In genomic region chr22:41446639-41447434, GRCh38 we compare ENCODE assay signal across 8 cellular contexts. TPM values are rescaled to one million over a fixed set of nuclear protein-coding genes. Genes with fewer than 3 reads are reported as not detected.
A peak's percentile ranks its signal among the peaks of the same experiment; 100 is the strongest.
DNase-seq lines count a peak whose midpoint lies in the region; ATAC-seq and TF ChIP-seq lines count a peak whose summit lies in the region.

Gene TOB2, minus strand, starts transcription at chr22:41446801. Its CDS starts 9,456 bp downstream, at chr22:41437345.

- H3K9me3 ChIP-seq in ascending aorta (no peaks in the 10 kb centered on the region), right cardiac atrium (ENCODE audit: control insufficient read depth, low read length) (no peaks in the 10 kb centered on the region), uterus (no peaks in the 10 kb centered on the region)

- TF ChIP-seq CTCF in ascending aorta (IDR thresholded peaks at IDR 0.05), result no peak
- peak in 2 of 4 experiments; percentile 11 to 44 for TF ChIP-seq CTCF in uterus (IDR thresholded peaks at IDR 0.05)

- H3K27me3 ChIP-seq in ascending aorta, result no peaks in the 10 kb centered on the region
- no peaks in the 10 kb centered on the region for H3K27me3 ChIP-seq in right cardiac atrium (ENCODE audit: control insufficient read depth, insufficient read depth)
- no peaks in the 10 kb centered on the region for H3K27me3 ChIP-seq in uterus

- WGBS in right cardiac atrium, result under 1% methylated on average over 85 of the region's 85 CpGs

- H3K4me3 ChIP-seq in GM08714 (ENCODE audit: low read length), result peak within 1 kb of the TSS; percentile 85
- H3K4me3 ChIP-seq in ascending aorta, result peak within 1 kb of the TSS; percentile 94 to 98
- H3K4me3 ChIP-seq in right cardiac atrium (ENCODE audit: low read length), result peak within 1 kb of the TSS; percentile 93
- H3K4me3 ChIP-seq in uterus, result peak within 1 kb of the TSS; percentile 79 to 81

- TF ChIP-seq POLR2A in uterus (IDR thresholded peaks at IDR 0.05), result peak; percentile 100

- H3K4me1 ChIP-seq in ascending aorta (peaks cover 13 to 19% of the 10 kb centered on the region in 2 donors), right cardiac atrium (ENCODE audit: control insufficient read depth, insufficient read depth, low read length) (no peaks in the 10 kb centered on the region), uterus (no peaks in the 10 kb centered on the region)

- intact Hi-C loops in ascending aorta (cut with DNase I) (loop anchor here (1.0 to 5.0 kb wide), 2 partner anchors 35 to 43 kb away; no protein-coding TSS in a partner anchor), right cardiac atrium (cut with DNase I) (no loop called here), uterus (cut with DNase I; ENCODE audit: low total_unique reads) (no loop called here)

- DNase-seq in NCI-H2029 treated with DMSO at 0.1 percent for 48 hours (lab: John Stamatoyannopoulos, UW) (peak; percentile 57), T-helper 22 cell (ENCODE audit: low read depth) (peak; percentile 88), ascending aorta (ENCODE audit: low spot score in 2 of 2) (peak; percentile 77 to 96), right cardiac atrium (peak; percentile 94 to 98 (median 97)), putamen (ENCODE audit: low spot score) (peak; percentile 97), uterus (peak; percentile 95)

- H3K27ac ChIP-seq in ascending aorta (peak within 1 kb of the TSS; percentile 99 to 100), right cardiac atrium (ENCODE audit: low read length) (peak within 1 kb of the TSS; percentile 98), uterus (peak within 1 kb of the TSS; percentile 98 to 99)

- H3K36me3 ChIP-seq in ascending aorta (peaks cover 10 to 12% of the 10 kb centered on the region in 2 donors), uterus (no peaks in the 10 kb centered on the region)

- ATAC-seq in HG02870 (IDR thresholded peaks at IDR 0.05; ENCODE audit: unreplicated experiment) (peak; percentile 32), right cardiac atrium (peak; percentile 69 to 74)

RNA-seq across cellular contexts. Expression of gene TOB2, which starts in this region (rescaled TPM):
- total RNA-seq in ascending aorta, result 55.8 TPM
- 10 to 100 TPM; 52.3 to 72.7 (median 69.4) TPM for total RNA-seq in right cardiac atrium
- 39.4 TPM for polyA plus RNA-seq in right cardiac atrium
- 10 to 100 TPM; 15.6 to 97.1 (median 27.8) TPM for total RNA-seq in uterus

Comparison
In these comparisons a context has a peak if more than half of its experiments do, and no peak if none do; other contexts are left out.
1. Peak in every context shown above with its lines: DNase-seq, ATAC-seq, H3K4me3 ChIP-seq and H3K27ac ChIP-seq.